ENCODE assay signal across 7 cellular contexts in genomic region chr10:87729940-87730339, GRCh38.
"Had no signal": no experiment of that assay in that cellular context is flagged by ENCODE, and none has a peak within 500 bp of the region (broad histone marks: within the 10 kb centered on the region; RNA-seq: fewer than 3 reads in every experiment).

No MANE protein-coding gene starts in this region.

- H3K4me3 ChIP-seq: K562 had no signal

- FAIRE-seq: HepG2, HTR-8/SVneo, K562 had no signal

- H3K27ac Mint-ChIP-seq: IgD-negative memory B cell had no signal

- H3K36me3 Mint-ChIP-seq: IgD-negative memory B cell had no signal

- DNase-seq: IMR-90, KG1 had no signal

- H3K4me3 Mint-ChIP-seq: IgD-negative memory B cell had no signal

- ATAC-seq: HepG2, K562 had no signal

- H3K27ac ChIP-seq: HL-60 had no signal

- H3K9me3 Mint-ChIP-seq: IgD-negative memory B cell had no signal
